Comparison of ENCODE assay signal across 1 cellular context in the genomic region with DNA sequence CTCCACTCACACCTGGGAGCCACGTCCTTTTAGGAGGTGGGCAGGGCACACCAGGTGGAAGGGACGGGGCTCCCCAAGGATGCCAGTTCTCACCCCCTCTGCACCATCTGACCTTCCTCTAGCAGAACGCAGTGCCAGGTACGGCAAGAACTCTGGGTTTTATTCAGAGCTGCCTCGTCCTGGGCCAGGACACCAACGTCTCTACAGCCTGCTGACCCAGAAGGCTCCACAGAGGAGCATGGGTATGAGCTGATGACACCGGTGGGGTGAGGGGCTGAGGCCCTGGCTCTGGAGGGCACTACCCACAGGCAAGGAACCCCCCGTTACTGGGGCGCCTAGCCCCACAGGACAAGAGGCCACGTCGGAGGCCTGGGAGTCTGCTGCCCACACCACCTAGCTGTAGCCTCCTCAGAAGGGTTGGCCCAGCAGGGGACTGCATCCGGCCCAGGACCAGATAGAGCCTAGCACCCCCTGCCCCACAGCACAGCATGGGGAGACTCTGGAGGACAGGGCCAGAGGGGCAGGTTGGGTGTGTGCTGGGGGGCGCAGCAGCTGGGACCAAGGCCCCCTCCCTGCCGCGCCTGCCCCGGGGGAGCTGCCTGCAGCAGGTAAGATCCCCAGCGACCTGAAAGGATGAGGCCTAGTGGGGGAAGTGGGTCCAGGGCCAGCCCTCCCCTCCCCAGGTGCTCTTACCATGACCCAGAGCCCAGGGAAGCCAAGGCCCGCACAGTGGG.
TF ChIP-seq lines count a peak whose summit lies in the region.

No MANE protein-coding gene starts in this region.

TF ChIP-seq in HepG2, 621 proteins besides CTCF, POLR2A, EP300 and RAD21:
- TF ChIP-seq ZFY (CRISPR knock-in tag; IDR thresholded peaks at IDR 0.05) (peak; percentile 20; the same call in 1 of the 2 replicates), KDM3A (CRISPR knock-in tag; IDR thresholded peaks at IDR 0.05; ENCODE audit: low read depth) (peak; percentile 3; the same call in 1 of the 2 replicates), ZNF335 (CRISPR knock-in tag; IDR thresholded peaks at IDR 0.05) (no peak), MYC (CRISPR knock-in tag; IDR thresholded peaks at IDR 0.05; ENCODE audit: borderline replicate concordance) (0 out of 2 replicates have a peak, but pooled peaks have one; percentile 1), NFKB2 (CRISPR knock-in tag; IDR thresholded peaks at IDR 0.05; ENCODE audit: borderline replicate concordance) (0 out of 2 replicates have a peak, but pooled peaks have one; percentile 3), U2AF1 (optimal IDR thresholded peaks at IDR 0.05; ENCODE audit: low read depth, low read length) (no peak), SRSF1 (optimal IDR thresholded peaks at IDR 0.05; ENCODE audit: low read depth, low read length) (peak; percentile 89), ZNF709 (CRISPR knock-in tag; IDR thresholded peaks at IDR 0.05) (no peak), TP53 (CRISPR knock-in tag; conservative IDR thresholded peaks at IDR 0.05) (no peak)
- TF ChIP-seq, protein P1, sequence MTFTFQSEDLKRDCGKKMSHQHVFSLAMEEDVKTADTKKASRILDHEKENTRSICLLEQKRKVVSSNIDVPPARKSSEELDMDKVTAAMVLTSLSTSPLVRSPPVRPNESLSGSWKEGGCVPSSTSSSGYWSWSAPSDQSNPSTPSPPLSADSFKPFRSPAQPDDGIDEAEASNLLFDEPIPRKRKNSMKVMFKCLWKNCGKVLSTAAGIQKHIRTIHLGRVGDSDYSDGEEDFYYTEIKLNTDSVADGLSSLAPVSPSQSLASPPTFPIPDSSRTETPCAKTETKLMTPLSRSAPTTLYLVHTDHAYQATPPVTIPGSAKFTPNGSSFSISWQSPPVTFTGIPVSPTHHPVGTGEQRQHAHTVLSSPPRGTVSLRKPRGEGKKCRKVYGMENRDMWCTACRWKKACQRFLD (CRISPR knock-in tag; IDR thresholded peaks at IDR 0.05; ENCODE audit: borderline replicate concordance): 0 out of 2 replicates have a peak, but pooled peaks have one; percentile 12
